7 cellular contexts compared by ENCODE assay signal in the genomic region with DNA sequence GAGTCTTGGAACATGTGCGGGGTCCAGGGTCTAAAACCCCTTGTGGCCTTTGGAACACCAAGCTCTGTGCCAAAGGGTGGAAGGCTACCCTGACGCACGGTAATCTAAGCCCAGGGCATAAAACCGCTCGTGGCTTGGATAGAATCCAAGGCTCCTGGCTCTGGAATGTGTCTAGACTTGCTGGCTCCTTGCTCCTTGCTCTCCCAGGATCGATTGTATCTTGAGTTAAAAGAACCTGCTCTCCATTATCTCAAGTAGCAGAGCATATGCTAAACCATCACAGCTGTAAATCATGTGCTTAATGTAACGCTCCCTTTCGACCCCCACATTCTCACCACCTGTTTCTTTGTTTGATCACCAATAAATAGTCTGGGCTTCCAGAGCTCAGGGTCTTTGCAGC. TPM values are rescaled to one million over a fixed set of nuclear protein-coding genes. Genes with fewer than 3 reads are reported as not detected.
DNase-seq lines count a peak whose midpoint lies in the region; ATAC-seq and TF ChIP-seq lines count a peak whose summit lies in the region.
"Not testable (repeated sequence)": the region's sequence is repeated elsewhere in the genome, so short reads cannot be mapped to it uniquely, and the experiment has no call there.

No MANE protein-coding gene starts in this region.

- H3K36me3 Mint-ChIP-seq in HFFc6 (ENCODE audit: low read depth), result not testable (repeated sequence)

- not testable (repeated sequence) for TF ChIP-seq CTCF in HFFc6 (IDR thresholded peaks at IDR 0.05); astrocyte of the cerebellum (IDR thresholded peaks at IDR 0.05; ENCODE audit: low read depth, low read length, missing control alignments); epithelial cell of proximal tubule (conservative IDR thresholded peaks at IDR 0.05; ENCODE audit: low read depth, low read length)

- H3K4me1 Mint-ChIP-seq in HFFc6 (ENCODE audit: low read depth), result peaks cover 25% of the 10 kb centered on the region

- H3K27ac Mint-ChIP-seq in HFFc6, result not testable (repeated sequence)

- H3K4me3 ChIP-seq in astrocyte of the cerebellum (ENCODE audit: low read depth, low read length); epithelial cell of proximal tubule (ENCODE audit: low read depth, low read length): not testable (repeated sequence)

- not testable (repeated sequence) for H3K27me3 Mint-ChIP-seq in HFFc6 (ENCODE audit: insufficient read depth)

- H3K4me3 Mint-ChIP-seq in HFFc6, result not testable (repeated sequence)

- ATAC-seq in left colon, result peak; percentile 31

- H3K9me3 Mint-ChIP-seq in HFFc6, result not testable (repeated sequence)

- intact Hi-C loops in left colon (cut with DNase I, micrococcal nuclease), result not testable (repeated sequence)

- DNase-seq in DMS 273 (lab: John Stamatoyannopoulos, UW; ENCODE audit: unreplicated experiment) (peak; percentile 86), HFFc6 (peak; percentile 10), NCI-H2107 treated with DMSO at 0.1 percent for 48 hours (lab: John Stamatoyannopoulos, UW; ENCODE audit: unreplicated experiment) (peak; percentile 4), RPMI7951 (ENCODE audit: low read depth) (peak; percentile 81), astrocyte of the cerebellum (ENCODE audit: low read depth) (peak; percentile 39), epithelial cell of proximal tubule (ENCODE audit: low read depth) (peak; percentile 19), left colon (peak in 1 of 2 donors; percentile 27)

- in situ Hi-C loops in astrocyte of the cerebellum (cut with HindIII; ENCODE audit: low sequenced_read_pairs), result not testable (repeated sequence)

RNA-seq across cellular contexts. Expression of gene TLCD4, which starts 50.3 kb away (rescaled TPM):
- under 1 TPM; 0.17 to 0.37 (median 0.26) TPM for total RNA-seq in HFFc6 (2021; fragmentation: NEBNext Ultra II Directional; extraction: Animal tissue kit (Norgen Biotek cat#: 25700))
- 0.48 and 0.59 TPM in 2 replicates for total RNA-seq in RPMI7951 (2014; rRNA removed; shearing (Covaris generic))
- total RNA-seq in epithelial cell of proximal tubule, result 3.2 and 5.4 TPM in 2 replicates
- 10 to 100 TPM; 64.4 to 80.6 TPM for total RNA-seq in left colon

Comparison
In these comparisons a context has a peak if more than half of its experiments do, and no peak if none do; other contexts are left out.
1. RNA of gene TLCD4, which starts 50.3 kb away (total RNA-seq): 64.4 to 80.6 TPM in left colon; 3.2 to 5.4 TPM in epithelial cell of proximal tubule, 0.48 to 0.59 TPM in RPMI7951 and 0.17 to 0.37 TPM in HFFc6; every median in the first group is over 10 times any median in the second.